Comparison of ENCODE assay signal across 10 cellular contexts in genomic region chr19:11453468-11454341, GRCh38. TPM values are rescaled to one million over a fixed set of nuclear protein-coding genes. Genes with fewer than 3 reads are reported as not detected.
DNase-seq lines count a peak whose midpoint lies in the region; ATAC-seq and TF ChIP-seq lines count a peak whose summit lies in the region.
"Had no signal": no experiment of that assay in that cellular context is flagged by ENCODE, and none has a peak within 500 bp of the region (broad histone marks: within the 10 kb centered on the region; RNA-seq: fewer than 3 reads in every experiment).

No MANE protein-coding gene starts in this region.

- H3K4me3 ChIP-seq in HEK293 (ENCODE audit: low read depth, low read length): no peak overlapping the region
- H3K4me3 ChIP-seq in mesendoderm (ENCODE audit: low read length): no peak overlapping the region

- no peak overlapping the region for H3K4ac ChIP-seq in mesendoderm (ENCODE audit: low read depth, low read length)

- H4K8ac ChIP-seq in mesendoderm (ENCODE audit: low read depth, low read length): no peak overlapping the region

- no peak overlapping the region for H3K9ac ChIP-seq in mesendoderm (ENCODE audit: low read length)

- ATAC-seq in HG03135 (IDR thresholded peaks at IDR 0.05; ENCODE audit: unreplicated experiment) (no peak), GM19395 (IDR thresholded peaks at IDR 0.05; ENCODE audit: unreplicated experiment) (no peak)

- H3K27me3 ChIP-seq in mesendoderm (ENCODE audit: insufficient read depth, low read length, poor library complexity): no peaks in the 10 kb centered on the region

- no peaks in the 10 kb centered on the region for H3K9me3 ChIP-seq in HEK293 (ENCODE audit: control insufficient read depth, insufficient read depth, low read depth, low read length)

- TF ChIP-seq CTCF in Calu3 (IDR thresholded peaks at IDR 0.05; ENCODE audit: unreplicated experiment): peak; percentile 27
- TF ChIP-seq CTCF in HEK293 (tag by site-specific recombination; IDR thresholded peaks at IDR 0.05): 0 out of 2 replicates have a peak, but pooled peaks have one; percentile 19

- no peaks in the 10 kb centered on the region for H3K9me3 Mint-ChIP-seq in Calu3 (ENCODE audit: low read depth, unreplicated experiment)

- H3K18ac ChIP-seq in mesendoderm (ENCODE audit: low read length): no peak overlapping the region

- POLR2A ChIA-PET in HEK293 (lab: Yijun Ruan, JAX): no interaction called here

- no TSS peak for BruUV-seq in Calu3 (replicated peaks; lab: Mats Ljungman, UMichigan)

- no peak overlapping the region for H3K27ac Mint-ChIP-seq in Calu3 (ENCODE audit: unreplicated experiment)

- no peak overlapping the region for H2BK5ac ChIP-seq in mesendoderm (ENCODE audit: low read length)

- CTCF ChIA-PET in Calu3 (lab: Charles Lee): no interaction called here
- CTCF ChIA-PET in HEK293 (lab: Yijun Ruan, JAX): interaction anchor here (1.6 kb wide), 1 partner anchor 29 kb away, joined by 6 read pairs; no protein-coding TSS in a partner anchor

- peaks cover 10% of the 10 kb centered on the region for H3K36me3 Mint-ChIP-seq in Calu3 (ENCODE audit: insufficient read depth, unreplicated experiment)

- H3K27me3 Mint-ChIP-seq in Calu3 (ENCODE audit: unreplicated experiment): no peaks in the 10 kb centered on the region

- H3K4me1 ChIP-seq in HEK293 (ENCODE audit: control insufficient read depth, insufficient read depth, low read length) (no peaks in the 10 kb centered on the region), mesendoderm (ENCODE audit: control insufficient read depth, low read depth, low read length) (no peaks in the 10 kb centered on the region)

- H3K79me2 ChIP-seq in mesendoderm (ENCODE audit: control insufficient read depth, insufficient read depth, low read length): no peaks in the 10 kb centered on the region

- H3K27ac ChIP-seq in HEK293 (ENCODE audit: extremely low read depth, low read depth, low read length) (no peak overlapping the region), mesendoderm (ENCODE audit: low read depth, low read length) (no peak overlapping the region)

- H3K23ac ChIP-seq in mesendoderm (ENCODE audit: low read length): no peak overlapping the region

- no peak overlapping the region for H2BK15ac ChIP-seq in mesendoderm (replicated peaks; ENCODE audit: low read depth)

- DNase-seq in Calu3: no peak
- peak; percentile 19 for DNase-seq in activated naive CD4-positive, alpha-beta T cell treated with Interleukin-2 at 50 U/mL for 16 hours
- no peak for DNase-seq in mesendoderm
- no peak for DNase-seq in NCI-H128 (lab: John Stamatoyannopoulos, UW; ENCODE audit: unreplicated experiment)
- no peak for DNase-seq in NCI-H1092 treated with DMSO at 0.1 percent for 48 hours (lab: John Stamatoyannopoulos, UW)
- DNase-seq: NCI-H2029 treated with DMSO at 0.1 percent for 48 hours had no signal

- no peaks in the 10 kb centered on the region for H3K79me1 ChIP-seq in mesendoderm (ENCODE audit: low read length)

- H4K5ac ChIP-seq in mesendoderm (ENCODE audit: low read length): no peak overlapping the region

- H3K4me1 Mint-ChIP-seq in Calu3 (ENCODE audit: low read depth, unreplicated experiment): no peaks in the 10 kb centered on the region

- H2AK5ac ChIP-seq in mesendoderm (ENCODE audit: low read length): no peak overlapping the region

- H3K36me3 ChIP-seq in HEK293 (ENCODE audit: control insufficient read depth in 2 of 2, insufficient read depth in 1 of 2, low read length in 2 of 2): peaks cover 10 to 16% of the 10 kb centered on the region in 2 experiments; a peak in 2 of 3 replicates
- no peaks in the 10 kb centered on the region for H3K36me3 ChIP-seq in mesendoderm (ENCODE audit: control insufficient read depth, insufficient read depth, low read length)

- H3K4me3 Mint-ChIP-seq in Calu3 (ENCODE audit: low read depth, unreplicated experiment): no peak overlapping the region

- no peak overlapping the region for H2BK120ac ChIP-seq in mesendoderm (ENCODE audit: low read depth, low read length)

- no CpG with 5 or more reads among the region's 27 CpGs for WGBS in mesendoderm (ENCODE audit: extremely low coverage, insufficient coverage, low lambda C conversion rate)

- intact Hi-C loops in Calu3 (cut with micrococcal nuclease; ENCODE audit: unreplicated experiment): no loop called here

- no peak overlapping the region for H3K4me2 ChIP-seq in mesendoderm (ENCODE audit: low read length)

- H3K56ac ChIP-seq in mesendoderm (ENCODE audit: low read length): peak overlapping the region; percentile 58

TF ChIP-seq in HEK293, 187 proteins besides CTCF, POLR2A, EP300 and RAD21 (continues in another document):
- TF ChIP-seq ZBTB48 (tag by site-specific recombination; IDR thresholded peaks at IDR 0.05): 0 out of 2 replicates have a peak, but pooled peaks have one; percentile 27
- no peak for TF ChIP-seq ZNF148 (tag by site-specific recombination; IDR thresholded peaks at IDR 0.05; ENCODE audit: borderline replicate concordance)
- no peak for TF ChIP-seq ZNF391 (tag by site-specific recombination; IDR thresholded peaks at IDR 0.05; ENCODE audit: borderline replicate concordance, low read depth)
- TF ChIP-seq ZSCAN23 (tag by site-specific recombination; IDR thresholded peaks at IDR 0.05): no peak
- peak; percentile 42 for TF ChIP-seq ZNF366 (tag by site-specific recombination; conservative IDR thresholded peaks at IDR 0.05)
- TF ChIP-seq ZNF26 (tag by site-specific recombination; IDR thresholded peaks at IDR 0.05): no peak
- no peak for TF ChIP-seq HOXD13 (CRISPR knock-in tag; IDR thresholded peaks at IDR 0.05; ENCODE audit: borderline replicate concordance)
- TF ChIP-seq ZNF324 (tag by site-specific recombination; IDR thresholded peaks at IDR 0.05): no peak
- 0 out of 2 replicates have a peak, but pooled peaks have one; percentile 20 for TF ChIP-seq GLIS2 (tag by site-specific recombination; IDR thresholded peaks at IDR 0.05)

RNA-seq across cellular contexts. Expression of gene PRKCSH, which starts 18.3 kb away (rescaled TPM):
- 298 and 318 TPM in 2 replicates for total RNA-seq in Calu3 (2022)
- polyA plus RNA-seq in mesendoderm (2013, experiment 1 of 2): 151 TPM
- 140 TPM for polyA plus RNA-seq in mesendoderm (2013, experiment 2 of 2)

RNA-seq across cellular contexts. Expression of gene ODAD3, which starts 18.8 kb away (rescaled TPM):
- not detected in 2 replicates for total RNA-seq in Calu3 (2022)
- polyA plus RNA-seq in mesendoderm (2013, experiment 1 of 2): 0.44 TPM
- 0.32 TPM for polyA plus RNA-seq in mesendoderm (2013, experiment 2 of 2)

RNA-seq across cellular contexts. Expression of gene ELAVL3, which starts 27.1 kb away (rescaled TPM):
- not detected in 2 replicates for total RNA-seq in Calu3 (2022)
- 0.04 TPM for polyA plus RNA-seq in mesendoderm (2013, experiment 1 of 2)
- 0.06 TPM for polyA plus RNA-seq in mesendoderm (2013, experiment 2 of 2)
- total RNA-seq: dermis microvascular lymphatic vessel endothelial cell had no signal

RNA-seq across cellular contexts. Expression of gene RGL3, which starts 34.6 kb away (rescaled TPM):
- 83.1 and 84.1 TPM in 2 replicates for total RNA-seq in Calu3 (2022)
- polyA plus RNA-seq in mesendoderm (2013, experiment 1 of 2): 10.4 TPM
- polyA plus RNA-seq in mesendoderm (2013, experiment 2 of 2): 9.7 TPM

RNA-seq across cellular contexts. Expression of gene ZNF653, which starts 51.9 kb away (rescaled TPM):
- total RNA-seq in Calu3 (2022): 8.8 and 9.5 TPM in 2 replicates
- 5.3 TPM for polyA plus RNA-seq in mesendoderm (2013, experiment 1 of 2)
- polyA plus RNA-seq in mesendoderm (2013, experiment 2 of 2): 5.2 TPM
